8 cellular contexts compared by ENCODE assay signal in the genomic region with DNA sequence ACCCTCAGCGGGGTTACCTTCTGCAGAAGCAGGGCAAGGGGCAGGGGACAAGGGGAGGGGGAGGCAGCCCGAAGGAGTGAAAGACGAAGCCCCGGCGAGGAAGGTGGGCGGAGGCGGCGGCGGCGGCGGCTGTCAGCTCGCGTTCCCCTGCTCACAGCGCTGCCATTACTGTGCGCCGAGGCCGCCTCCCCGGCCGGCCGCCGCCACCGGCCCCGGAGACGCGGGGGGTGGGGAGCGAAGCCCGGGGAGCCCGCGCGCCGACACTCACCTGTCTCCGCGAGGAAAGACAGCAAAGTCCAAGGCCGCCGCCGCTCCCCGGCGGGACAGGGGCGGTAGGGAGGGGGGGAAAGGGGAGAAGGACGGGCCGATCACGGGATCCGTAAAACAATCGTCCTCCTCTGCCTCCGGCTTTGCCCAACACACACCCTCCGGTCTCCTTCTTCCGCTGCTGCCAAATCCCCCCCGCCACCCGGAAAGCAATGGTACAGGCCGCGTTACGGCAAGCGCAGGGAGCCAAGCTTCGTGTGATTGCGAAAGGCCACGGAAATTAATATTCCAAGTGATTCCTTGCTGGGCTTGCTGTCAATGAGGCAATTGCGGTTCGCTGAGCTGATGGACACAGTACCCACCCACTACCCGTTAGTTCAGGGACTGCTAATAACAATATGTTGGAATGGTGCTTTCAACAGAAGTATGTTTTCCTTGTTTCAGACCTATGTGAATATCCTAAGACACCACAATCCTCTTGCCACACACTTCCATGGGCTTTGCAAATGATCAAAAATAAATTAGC. TPM values are rescaled to one million over a fixed set of nuclear protein-coding genes. Genes with fewer than 3 reads are reported as not detected.
DNase-seq lines count a peak whose midpoint lies in the region; ATAC-seq, FAIRE-seq and TF ChIP-seq lines count a peak whose summit lies in the region.

A gene (minus strand): TSS at position 180 of the 793 bp plus-strand sequence. CDS start 19,024 bp downstream, outside the sequence.

- H3K4me2 ChIP-seq in smooth muscle cell, result peak within 1 kb of the TSS; percentile 87

- TF ChIP-seq CTCF in AG04450 (IDR thresholded peaks at IDR 0.05; ENCODE audit: low read depth, low read length), result no peak
- TF ChIP-seq CTCF in WTC11 (IDR thresholded peaks at IDR 0.05), result no peak
- TF ChIP-seq CTCF in bronchial epithelial cell (IDR thresholded peaks at IDR 0.05; ENCODE audit: insufficient read depth, low read length, severe bottlenecking), result no peak
- no peak for TF ChIP-seq CTCF in smooth muscle cell (IDR thresholded peaks at IDR 0.05; ENCODE audit: borderline replicate concordance, insufficient read depth, poor library complexity, severe bottlenecking)

- peak within 1 kb of the TSS; percentile 75 for H3K27ac ChIP-seq in AG04450 (ENCODE audit: low read depth, low read length)
- peak within 1 kb of the TSS; percentile 81 for H3K27ac ChIP-seq in smooth muscle cell (ENCODE audit: low read depth)

- CTCF ChIA-PET in AG04450 (lab: Charles Lee), result interaction anchor here (0.6 kb wide), 1 partner anchor 32 kb away, joined by 8 read pairs; no protein-coding TSS in a partner anchor
- CTCF ChIA-PET in WTC11 (lab: Charles Lee), result interaction anchor here (1.4 to 2.0 kb wide), 2 partner anchors 96 to 105 kb away, joined by 5 to 8 read pairs; no protein-coding TSS in a partner anchor

- peaks cover 4% of the 10 kb centered on the region for H3K36me3 Mint-ChIP-seq in WTC11

- WGBS in smooth muscle cell (ENCODE audit: low lambda C conversion rate), result under 1% methylated on average over 27 of the region's 59 CpGs

- FAIRE-seq in bronchial epithelial cell (lab: Jason Lieb, UNC), result no peak

- peak within 1 kb of the TSS; percentile 76 for H3K4me3 ChIP-seq in AG04450 (ENCODE audit: low read depth, low read length)
- H3K4me3 ChIP-seq in bronchial epithelial cell (ENCODE audit: low read depth, low read length), result peak within 1 kb of the TSS; percentile 83
- peak within 1 kb of the TSS; percentile 99 for H3K4me3 ChIP-seq in smooth muscle cell

- DNase-seq in AG04450 (ENCODE audit: low read depth, low spot score) (peak; percentile 92), NCI-H2227 (lab: John Stamatoyannopoulos, UW; ENCODE audit: unreplicated experiment) (peak; percentile 86), WTC11 (ENCODE audit: low spot score) (peak; percentile 87), bronchial epithelial cell (ENCODE audit: low read depth) (peak; percentile 88), iPS-NIHi7 (ENCODE audit: extremely low spot score) (peak; percentile 94), smooth muscle cell (lab: John Stamatoyannopoulos, UW; ENCODE audit: unreplicated experiment) (peak; percentile 74)

- peaks cover 9% of the 10 kb centered on the region for H3K27me3 Mint-ChIP-seq in WTC11 (ENCODE audit: low read depth)

- peak; percentile 93 for ATAC-seq in GM18909 (IDR thresholded peaks at IDR 0.05; ENCODE audit: poor library complexity, unreplicated experiment)
- peak; percentile 96 for ATAC-seq in HG03159 (IDR thresholded peaks at IDR 0.05; ENCODE audit: unreplicated experiment)
- peak; percentile 90 for ATAC-seq in WTC11

- POLR2A ChIA-PET in AG04450 (lab: Yijun Ruan, JAX), result interaction anchor here (0.7 to 1.1 kb wide), 2 partner anchors 28 to 36 kb away, joined by 3 read pairs; a partner anchor contains a TSS
- POLR2A ChIA-PET in WTC11 (lab: Charles Lee), result interaction anchor here (1.4 kb wide), 1 partner anchor 36 kb away, joined by 4 read pairs; a partner anchor contains a TSS

- peaks cover 6% of the 10 kb centered on the region for H3K4me1 ChIP-seq in smooth muscle cell (ENCODE audit: low read depth)

- peak within 1 kb of the TSS; percentile 84 for H3K27ac Mint-ChIP-seq in WTC11

- no peaks in the 10 kb centered on the region for H3K36me3 ChIP-seq in bronchial epithelial cell (ENCODE audit: control insufficient read depth, insufficient read depth, low read length)
- H3K36me3 ChIP-seq in smooth muscle cell (ENCODE audit: low read depth), result no peaks in the 10 kb centered on the region

- H3K79me2 ChIP-seq in smooth muscle cell (ENCODE audit: low read depth), result peaks cover 48% of the 10 kb centered on the region

- peak within 1 kb of the TSS; percentile 94 for H2AFZ ChIP-seq in smooth muscle cell (ENCODE audit: low read depth)

- peaks cover 13% of the 10 kb centered on the region for H4K20me1 ChIP-seq in smooth muscle cell (ENCODE audit: low read depth)

- H3K27me3 ChIP-seq in AG04450 (ENCODE audit: control insufficient read depth, insufficient read depth, low read length) (no peaks in the 10 kb centered on the region), bronchial epithelial cell (ENCODE audit: control insufficient read depth, insufficient read depth, low read length) (no peaks in the 10 kb centered on the region), smooth muscle cell (ENCODE audit: low read depth) (no peaks in the 10 kb centered on the region)

- H3K9ac ChIP-seq in smooth muscle cell (ENCODE audit: low read depth), result peak within 1 kb of the TSS; percentile 92

- H3K9me3 ChIP-seq in AG04450 (ENCODE audit: control insufficient read depth, insufficient read depth, low read length), result peaks cover 6% of the 10 kb centered on the region; the same call in 1 of the 2 replicates
- no peaks in the 10 kb centered on the region for H3K9me3 ChIP-seq in smooth muscle cell (replicated peaks; ENCODE audit: low read depth)

- H3K4me3 Mint-ChIP-seq in WTC11, result peak within 1 kb of the TSS; percentile 94

- peaks cover 14% of the 10 kb centered on the region for H3K9me3 Mint-ChIP-seq in WTC11

- H3F3A ChIP-seq in smooth muscle cell (ENCODE audit: low read depth), result no peaks in the 10 kb centered on the region

- peaks cover 20% of the 10 kb centered on the region for H3K4me1 Mint-ChIP-seq in WTC11

TF ChIP-seq in WTC11, 78 proteins besides CTCF, POLR2A, EP300 and RAD21 (continues in another document):
- TF ChIP-seq CREM (CRISPR knock-in tag; IDR thresholded peaks at IDR 0.05), result 0 out of 2 replicates have a peak, but pooled peaks have one; percentile 24
- no peak for TF ChIP-seq IRF2 (CRISPR knock-in tag; IDR thresholded peaks at IDR 0.05; ENCODE audit: borderline replicate concordance, low read depth)
- TF ChIP-seq ZNF671 (CRISPR knock-in tag; IDR thresholded peaks at IDR 0.05), result no peak
- TF ChIP-seq ESRRA (CRISPR knock-in tag; IDR thresholded peaks at IDR 0.05; ENCODE audit: borderline replicate concordance), result no peak
- TF ChIP-seq ZNF396 (CRISPR knock-in tag; IDR thresholded peaks at IDR 0.05; ENCODE audit: borderline replicate concordance), result no peak
- TF ChIP-seq, protein P1, sequence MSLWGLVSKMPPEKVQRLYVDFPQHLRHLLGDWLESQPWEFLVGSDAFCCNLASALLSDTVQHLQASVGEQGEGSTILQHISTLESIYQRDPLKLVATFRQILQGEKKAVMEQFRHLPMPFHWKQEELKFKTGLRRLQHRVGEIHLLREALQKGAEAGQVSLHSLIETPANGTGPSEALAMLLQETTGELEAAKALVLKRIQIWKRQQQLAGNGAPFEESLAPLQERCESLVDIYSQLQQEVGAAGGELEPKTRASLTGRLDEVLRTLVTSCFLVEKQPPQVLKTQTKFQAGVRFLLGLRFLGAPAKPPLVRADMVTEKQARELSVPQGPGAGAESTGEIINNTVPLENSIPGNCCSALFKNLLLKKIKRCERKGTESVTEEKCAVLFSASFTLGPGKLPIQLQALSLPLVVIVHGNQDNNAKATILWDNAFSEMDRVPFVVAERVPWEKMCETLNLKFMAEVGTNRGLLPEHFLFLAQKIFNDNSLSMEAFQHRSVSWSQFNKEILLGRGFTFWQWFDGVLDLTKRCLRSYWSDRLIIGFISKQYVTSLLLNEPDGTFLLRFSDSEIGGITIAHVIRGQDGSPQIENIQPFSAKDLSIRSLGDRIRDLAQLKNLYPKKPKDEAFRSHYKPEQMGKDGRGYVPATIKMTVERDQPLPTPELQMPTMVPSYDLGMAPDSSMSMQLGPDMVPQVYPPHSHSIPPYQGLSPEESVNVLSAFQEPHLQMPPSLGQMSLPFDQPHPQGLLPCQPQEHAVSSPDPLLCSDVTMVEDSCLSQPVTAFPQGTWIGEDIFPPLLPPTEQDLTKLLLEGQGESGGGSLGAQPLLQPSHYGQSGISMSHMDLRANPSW (CRISPR knock-in tag; conservative IDR thresholded peaks at IDR 0.05; ENCODE audit: low read depth), result no peak
- TF ChIP-seq, protein P2, sequence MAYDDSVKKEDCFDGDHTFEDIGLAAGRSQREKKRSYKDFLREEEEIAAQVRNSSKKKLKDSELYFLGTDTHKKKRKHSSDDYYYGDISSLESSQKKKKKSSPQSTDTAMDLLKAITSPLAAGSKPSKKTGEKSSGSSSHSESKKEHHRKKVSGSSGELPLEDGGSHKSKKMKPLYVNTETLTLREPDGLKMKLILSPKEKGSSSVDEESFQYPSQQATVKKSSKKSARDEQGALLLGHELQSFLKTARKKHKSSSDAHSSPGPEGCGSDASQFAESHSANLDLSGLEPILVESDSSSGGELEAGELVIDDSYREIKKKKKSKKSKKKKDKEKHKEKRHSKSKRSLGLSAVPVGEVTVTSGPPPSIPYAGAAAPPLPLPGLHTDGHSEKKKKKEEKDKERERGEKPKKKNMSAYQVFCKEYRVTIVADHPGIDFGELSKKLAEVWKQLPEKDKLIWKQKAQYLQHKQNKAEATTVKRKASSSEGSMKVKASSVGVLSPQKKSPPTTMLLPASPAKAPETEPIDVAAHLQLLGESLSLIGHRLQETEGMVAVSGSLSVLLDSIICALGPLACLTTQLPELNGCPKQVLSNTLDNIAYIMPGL (CRISPR knock-in tag; IDR thresholded peaks at IDR 0.05), result peak; percentile 52
- TF ChIP-seq ZNF121 (CRISPR knock-in tag; IDR thresholded peaks at IDR 0.05), result no peak
- TF ChIP-seq JUN (CRISPR knock-in tag; IDR thresholded peaks at IDR 0.05), result no peak
- TF ChIP-seq ZBTB21 (CRISPR knock-in tag; IDR thresholded peaks at IDR 0.05; ENCODE audit: borderline replicate concordance), result no peak
- no peak for TF ChIP-seq NFE2L1 (CRISPR knock-in tag; IDR thresholded peaks at IDR 0.05)
- TF ChIP-seq NR2C2 (CRISPR knock-in tag; IDR thresholded peaks at IDR 0.05), result no peak
- TF ChIP-seq TP53 (CRISPR knock-in tag; IDR thresholded peaks at IDR 0.05), result no peak
- no peak for TF ChIP-seq SMAD4 (CRISPR knock-in tag; IDR thresholded peaks at IDR 0.05)
- TF ChIP-seq PRRX2 (CRISPR knock-in tag; IDR thresholded peaks at IDR 0.05), result no peak

RNA-seq across cellular contexts. Expression of the gene that starts here (rescaled TPM):
- 27.3 and 37.9 TPM in 2 replicates for polyA plus RNA-seq in AG04450 (2011; rRNA removed)
- polyA minus RNA-seq in AG04450 (2011; rRNA and poly(A)+ RNA removed), result 22.7 and 33.9 TPM in 2 replicates
- 32.0 to 38.3 TPM (median 32.5 TPM) in 3 replicates for total RNA-seq in WTC11 (2021)
- 21.3 and 23.4 TPM in 2 replicates for total RNA-seq in bronchial epithelial cell
- total RNA-seq in smooth muscle cell, result 38.7 and 52.5 TPM in 2 replicates
- 35.9 and 39.6 TPM in 2 replicates for polyA plus RNA-seq in smooth muscle cell

Comparison
In these comparisons a context has a peak if more than half of its experiments do, and no peak if none do; other contexts are left out.
1. Peak in every context shown above with its lines: DNase-seq, ATAC-seq, H3K4me3 ChIP-seq and H3K27ac ChIP-seq.